In the genomic region with DNA sequence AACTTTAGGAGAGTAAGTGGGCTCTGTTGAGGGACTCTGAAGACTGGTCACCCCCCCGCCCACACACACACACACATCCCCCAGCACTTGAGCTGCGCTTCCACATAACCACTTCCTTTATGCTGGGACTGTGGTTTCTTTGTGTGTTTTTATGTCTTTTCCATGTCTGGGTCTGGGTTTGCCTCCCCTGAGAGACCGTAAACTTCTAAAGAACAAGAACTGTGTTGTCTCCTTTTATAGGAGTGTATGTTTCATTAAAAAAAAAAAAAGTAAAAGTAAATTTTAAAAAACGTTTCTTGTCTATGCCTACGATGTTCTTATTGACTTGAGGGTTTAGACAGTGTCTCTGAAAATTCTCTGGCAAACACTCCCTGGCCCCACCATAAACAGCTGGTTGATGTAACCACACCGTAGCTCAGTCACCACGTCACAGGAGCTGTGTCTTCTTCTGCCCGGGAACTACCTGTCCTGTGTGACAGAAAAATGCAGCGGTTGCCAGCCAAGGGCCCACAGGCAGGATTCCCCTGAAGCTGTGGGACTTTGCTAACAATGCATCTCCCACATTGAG, we compare ENCODE assay signal across 1 cellular context.
TF ChIP-seq lines count a peak whose summit lies in the region.

No MANE protein-coding gene starts in this region.

TF ChIP-seq in GM12878, 131 proteins besides CTCF, POLR2A, EP300 and RAD21 (continued from another document and continues in another):
- TF ChIP-seq FOS (IDR thresholded peaks at IDR 0.05; ENCODE audit: borderline replicate concordance, extremely low read depth, insufficient read length) (no peak), LARP7 (IDR thresholded peaks at IDR 0.05) (no peak), ATF7 (IDR thresholded peaks at IDR 0.05; ENCODE audit: low read depth) (peak; percentile 52), SREBF1 (IDR thresholded peaks at IDR 0.05; ENCODE audit: low read length) (no peak), NBN (IDR thresholded peaks at IDR 0.05) (peak; percentile 29; the same call in 1 of the 2 replicates), MEF2B (IDR thresholded peaks at IDR 0.05; ENCODE audit: partially characterized antibody, poor library complexity, severe bottlenecking) (peak; percentile 54), TCF7 (IDR thresholded peaks at IDR 0.05; ENCODE audit: borderline replicate concordance) (0 out of 2 replicates have a peak, but pooled peaks have one; percentile 19), CREM (IDR thresholded peaks at IDR 0.05; ENCODE audit: low read depth) (peak; percentile 78), BCL11A (IDR thresholded peaks at IDR 0.05; ENCODE audit: low read depth, low read length) (no peak), ZNF274 (IDR thresholded peaks at IDR 0.05; ENCODE audit: insufficient read depth, insufficient read length) (no peak), NFIC (IDR thresholded peaks at IDR 0.05; ENCODE audit: low read depth, low read length) (peak; percentile 49), MEF2A (IDR thresholded peaks at IDR 0.05; ENCODE audit: insufficient read depth, low read depth, low read length) (no peak), NR2F1 (conservative IDR thresholded peaks at IDR 0.05) (0 out of 2 replicates have a peak, but pooled peaks have one; percentile 26), NRF1 (conservative IDR thresholded peaks at IDR 0.05; ENCODE audit: low read depth, low read length) (no peak), TCF3 (IDR thresholded peaks at IDR 0.05; ENCODE audit: borderline replicate concordance, insufficient read depth, low read depth, low read length) (no peak), HCFC1 (IDR thresholded peaks at IDR 0.05; ENCODE audit: low read length) (no peak), ETV6 (conservative IDR thresholded peaks at IDR 0.05 in 1 of 2, IDR thresholded peaks at IDR 0.05 in 1 of 2; ENCODE audit: borderline replicate concordance in 1 of 2, low read depth in 1 of 2) (peak in 1 of 2 experiments; percentile 86; a peak in 2 of 4 replicates), PAX5 (IDR thresholded peaks at IDR 0.05; ENCODE audit: borderline replicate concordance, low read depth, low read length) (0 out of 2 replicates have a peak, but pooled peaks have one; percentile 5), ZNF207 (IDR thresholded peaks at IDR 0.05; ENCODE audit: borderline replicate concordance) (no peak), ZNF384 (IDR thresholded peaks at IDR 0.05; ENCODE audit: borderline replicate concordance, low read depth, low read length) (no peak), BACH1 (IDR thresholded peaks at IDR 0.05; ENCODE audit: borderline replicate concordance) (no peak), DPF2 (IDR thresholded peaks at IDR 0.05) (no peak), STAT3 (IDR thresholded peaks at IDR 0.05; ENCODE audit: low read depth, low read length) (no peak), MYB (IDR thresholded peaks at IDR 0.05; ENCODE audit: borderline replicate concordance, low read depth, low read length) (no peak), SUZ12 (IDR thresholded peaks at IDR 0.05; ENCODE audit: unreplicated experiment) (no peak), CHD1 (IDR thresholded peaks at IDR 0.05; ENCODE audit: low read depth, low read length) (no peak)
- TF ChIP-seq, protein P1, sequence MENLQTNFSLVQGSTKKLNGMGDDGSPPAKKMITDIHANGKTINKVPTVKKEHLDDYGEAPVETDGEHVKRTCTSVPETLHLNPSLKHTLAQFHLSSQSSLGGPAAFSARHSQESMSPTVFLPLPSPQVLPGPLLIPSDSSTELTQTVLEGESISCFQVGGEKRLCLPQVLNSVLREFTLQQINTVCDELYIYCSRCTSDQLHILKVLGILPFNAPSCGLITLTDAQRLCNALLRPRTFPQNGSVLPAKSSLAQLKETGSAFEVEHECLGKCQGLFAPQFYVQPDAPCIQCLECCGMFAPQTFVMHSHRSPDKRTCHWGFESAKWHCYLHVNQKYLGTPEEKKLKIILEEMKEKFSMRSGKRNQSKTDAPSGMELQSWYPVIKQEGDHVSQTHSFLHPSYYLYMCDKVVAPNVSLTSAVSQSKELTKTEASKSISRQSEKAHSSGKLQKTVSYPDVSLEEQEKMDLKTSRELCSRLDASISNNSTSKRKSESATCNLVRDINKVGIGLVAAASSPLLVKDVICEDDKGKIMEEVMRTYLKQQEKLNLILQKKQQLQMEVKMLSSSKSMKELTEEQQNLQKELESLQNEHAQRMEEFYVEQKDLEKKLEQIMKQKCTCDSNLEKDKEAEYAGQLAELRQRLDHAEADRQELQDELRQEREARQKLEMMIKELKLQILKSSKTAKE (IDR thresholded peaks at IDR 0.05; ENCODE audit: low read depth, poor library complexity, severe bottlenecking): peak; percentile 58
- TF ChIP-seq, protein P2, sequence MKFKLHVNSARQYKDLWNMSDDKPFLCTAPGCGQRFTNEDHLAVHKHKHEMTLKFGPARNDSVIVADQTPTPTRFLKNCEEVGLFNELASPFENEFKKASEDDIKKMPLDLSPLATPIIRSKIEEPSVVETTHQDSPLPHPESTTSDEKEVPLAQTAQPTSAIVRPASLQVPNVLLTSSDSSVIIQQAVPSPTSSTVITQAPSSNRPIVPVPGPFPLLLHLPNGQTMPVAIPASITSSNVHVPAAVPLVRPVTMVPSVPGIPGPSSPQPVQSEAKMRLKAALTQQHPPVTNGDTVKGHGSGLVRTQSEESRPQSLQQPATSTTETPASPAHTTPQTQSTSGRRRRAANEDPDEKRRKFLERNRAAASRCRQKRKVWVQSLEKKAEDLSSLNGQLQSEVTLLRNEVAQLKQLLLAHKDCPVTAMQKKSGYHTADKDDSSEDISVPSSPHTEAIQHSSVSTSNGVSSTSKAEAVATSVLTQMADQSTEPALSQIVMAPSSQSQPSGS (IDR thresholded peaks at IDR 0.05; ENCODE audit: low read length): peak; percentile 9; the same call in 1 of the 2 replicates
- TF ChIP-seq, protein P3, sequence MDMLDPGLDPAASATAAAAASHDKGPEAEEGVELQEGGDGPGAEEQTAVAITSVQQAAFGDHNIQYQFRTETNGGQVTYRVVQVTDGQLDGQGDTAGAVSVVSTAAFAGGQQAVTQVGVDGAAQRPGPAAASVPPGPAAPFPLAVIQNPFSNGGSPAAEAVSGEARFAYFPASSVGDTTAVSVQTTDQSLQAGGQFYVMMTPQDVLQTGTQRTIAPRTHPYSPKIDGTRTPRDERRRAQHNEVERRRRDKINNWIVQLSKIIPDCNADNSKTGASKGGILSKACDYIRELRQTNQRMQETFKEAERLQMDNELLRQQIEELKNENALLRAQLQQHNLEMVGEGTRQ (IDR thresholded peaks at IDR 0.05; ENCODE audit: borderline replicate concordance, low read depth, low read length): no peak
- TF ChIP-seq, protein P4, sequence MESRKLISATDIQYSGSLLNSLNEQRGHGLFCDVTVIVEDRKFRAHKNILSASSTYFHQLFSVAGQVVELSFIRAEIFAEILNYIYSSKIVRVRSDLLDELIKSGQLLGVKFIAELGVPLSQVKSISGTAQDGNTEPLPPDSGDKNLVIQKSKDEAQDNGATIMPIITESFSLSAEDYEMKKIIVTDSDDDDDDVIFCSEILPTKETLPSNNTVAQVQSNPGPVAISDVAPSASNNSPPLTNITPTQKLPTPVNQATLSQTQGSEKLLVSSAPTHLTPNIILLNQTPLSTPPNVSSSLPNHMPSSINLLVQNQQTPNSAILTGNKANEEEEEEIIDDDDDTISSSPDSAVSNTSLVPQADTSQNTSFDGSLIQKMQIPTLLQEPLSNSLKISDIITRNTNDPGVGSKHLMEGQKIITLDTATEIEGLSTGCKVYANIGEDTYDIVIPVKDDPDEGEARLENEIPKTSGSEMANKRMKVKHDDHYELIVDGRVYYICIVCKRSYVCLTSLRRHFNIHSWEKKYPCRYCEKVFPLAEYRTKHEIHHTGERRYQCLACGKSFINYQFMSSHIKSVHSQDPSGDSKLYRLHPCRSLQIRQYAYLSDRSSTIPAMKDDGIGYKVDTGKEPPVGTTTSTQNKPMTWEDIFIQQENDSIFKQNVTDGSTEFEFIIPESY (IDR thresholded peaks at IDR 0.05): no peak
- TF ChIP-seq, protein P5, sequence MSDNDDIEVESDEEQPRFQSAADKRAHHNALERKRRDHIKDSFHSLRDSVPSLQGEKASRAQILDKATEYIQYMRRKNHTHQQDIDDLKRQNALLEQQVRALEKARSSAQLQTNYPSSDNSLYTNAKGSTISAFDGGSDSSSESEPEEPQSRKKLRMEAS (IDR thresholded peaks at IDR 0.05; ENCODE audit: low read depth, low read length): no peak
- TF ChIP-seq, protein P6, sequence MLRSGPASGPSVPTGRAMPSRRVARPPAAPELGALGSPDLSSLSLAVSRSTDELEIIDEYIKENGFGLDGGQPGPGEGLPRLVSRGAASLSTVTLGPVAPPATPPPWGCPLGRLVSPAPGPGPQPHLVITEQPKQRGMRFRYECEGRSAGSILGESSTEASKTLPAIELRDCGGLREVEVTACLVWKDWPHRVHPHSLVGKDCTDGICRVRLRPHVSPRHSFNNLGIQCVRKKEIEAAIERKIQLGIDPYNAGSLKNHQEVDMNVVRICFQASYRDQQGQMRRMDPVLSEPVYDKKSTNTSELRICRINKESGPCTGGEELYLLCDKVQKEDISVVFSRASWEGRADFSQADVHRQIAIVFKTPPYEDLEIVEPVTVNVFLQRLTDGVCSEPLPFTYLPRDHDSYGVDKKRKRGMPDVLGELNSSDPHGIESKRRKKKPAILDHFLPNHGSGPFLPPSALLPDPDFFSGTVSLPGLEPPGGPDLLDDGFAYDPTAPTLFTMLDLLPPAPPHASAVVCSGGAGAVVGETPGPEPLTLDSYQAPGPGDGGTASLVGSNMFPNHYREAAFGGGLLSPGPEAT (IDR thresholded peaks at IDR 0.05; ENCODE audit: low read depth): peak; percentile 55; the same call in 1 of the 2 replicates
- TF ChIP-seq, protein P7, sequence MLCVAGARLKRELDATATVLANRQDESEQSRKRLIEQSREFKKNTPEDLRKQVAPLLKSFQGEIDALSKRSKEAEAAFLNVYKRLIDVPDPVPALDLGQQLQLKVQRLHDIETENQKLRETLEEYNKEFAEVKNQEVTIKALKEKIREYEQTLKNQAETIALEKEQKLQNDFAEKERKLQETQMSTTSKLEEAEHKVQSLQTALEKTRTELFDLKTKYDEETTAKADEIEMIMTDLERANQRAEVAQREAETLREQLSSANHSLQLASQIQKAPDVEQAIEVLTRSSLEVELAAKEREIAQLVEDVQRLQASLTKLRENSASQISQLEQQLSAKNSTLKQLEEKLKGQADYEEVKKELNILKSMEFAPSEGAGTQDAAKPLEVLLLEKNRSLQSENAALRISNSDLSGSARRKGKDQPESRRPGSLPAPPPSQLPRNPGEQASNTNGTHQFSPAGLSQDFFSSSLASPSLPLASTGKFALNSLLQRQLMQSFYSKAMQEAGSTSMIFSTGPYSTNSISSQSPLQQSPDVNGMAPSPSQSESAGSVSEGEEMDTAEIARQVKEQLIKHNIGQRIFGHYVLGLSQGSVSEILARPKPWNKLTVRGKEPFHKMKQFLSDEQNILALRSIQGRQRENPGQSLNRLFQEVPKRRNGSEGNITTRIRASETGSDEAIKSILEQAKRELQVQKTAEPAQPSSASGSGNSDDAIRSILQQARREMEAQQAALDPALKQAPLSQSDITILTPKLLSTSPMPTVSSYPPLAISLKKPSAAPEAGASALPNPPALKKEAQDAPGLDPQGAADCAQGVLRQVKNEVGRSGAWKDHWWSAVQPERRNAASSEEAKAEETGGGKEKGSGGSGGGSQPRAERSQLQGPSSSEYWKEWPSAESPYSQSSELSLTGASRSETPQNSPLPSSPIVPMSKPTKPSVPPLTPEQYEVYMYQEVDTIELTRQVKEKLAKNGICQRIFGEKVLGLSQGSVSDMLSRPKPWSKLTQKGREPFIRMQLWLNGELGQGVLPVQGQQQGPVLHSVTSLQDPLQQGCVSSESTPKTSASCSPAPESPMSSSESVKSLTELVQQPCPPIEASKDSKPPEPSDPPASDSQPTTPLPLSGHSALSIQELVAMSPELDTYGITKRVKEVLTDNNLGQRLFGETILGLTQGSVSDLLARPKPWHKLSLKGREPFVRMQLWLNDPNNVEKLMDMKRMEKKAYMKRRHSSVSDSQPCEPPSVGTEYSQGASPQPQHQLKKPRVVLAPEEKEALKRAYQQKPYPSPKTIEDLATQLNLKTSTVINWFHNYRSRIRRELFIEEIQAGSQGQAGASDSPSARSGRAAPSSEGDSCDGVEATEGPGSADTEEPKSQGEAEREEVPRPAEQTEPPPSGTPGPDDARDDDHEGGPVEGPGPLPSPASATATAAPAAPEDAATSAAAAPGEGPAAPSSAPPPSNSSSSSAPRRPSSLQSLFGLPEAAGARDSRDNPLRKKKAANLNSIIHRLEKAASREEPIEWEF (IDR thresholded peaks at IDR 0.05; ENCODE audit: insufficient replicate concordance, low read depth, low read length): no peak
- TF ChIP-seq, protein P8, sequence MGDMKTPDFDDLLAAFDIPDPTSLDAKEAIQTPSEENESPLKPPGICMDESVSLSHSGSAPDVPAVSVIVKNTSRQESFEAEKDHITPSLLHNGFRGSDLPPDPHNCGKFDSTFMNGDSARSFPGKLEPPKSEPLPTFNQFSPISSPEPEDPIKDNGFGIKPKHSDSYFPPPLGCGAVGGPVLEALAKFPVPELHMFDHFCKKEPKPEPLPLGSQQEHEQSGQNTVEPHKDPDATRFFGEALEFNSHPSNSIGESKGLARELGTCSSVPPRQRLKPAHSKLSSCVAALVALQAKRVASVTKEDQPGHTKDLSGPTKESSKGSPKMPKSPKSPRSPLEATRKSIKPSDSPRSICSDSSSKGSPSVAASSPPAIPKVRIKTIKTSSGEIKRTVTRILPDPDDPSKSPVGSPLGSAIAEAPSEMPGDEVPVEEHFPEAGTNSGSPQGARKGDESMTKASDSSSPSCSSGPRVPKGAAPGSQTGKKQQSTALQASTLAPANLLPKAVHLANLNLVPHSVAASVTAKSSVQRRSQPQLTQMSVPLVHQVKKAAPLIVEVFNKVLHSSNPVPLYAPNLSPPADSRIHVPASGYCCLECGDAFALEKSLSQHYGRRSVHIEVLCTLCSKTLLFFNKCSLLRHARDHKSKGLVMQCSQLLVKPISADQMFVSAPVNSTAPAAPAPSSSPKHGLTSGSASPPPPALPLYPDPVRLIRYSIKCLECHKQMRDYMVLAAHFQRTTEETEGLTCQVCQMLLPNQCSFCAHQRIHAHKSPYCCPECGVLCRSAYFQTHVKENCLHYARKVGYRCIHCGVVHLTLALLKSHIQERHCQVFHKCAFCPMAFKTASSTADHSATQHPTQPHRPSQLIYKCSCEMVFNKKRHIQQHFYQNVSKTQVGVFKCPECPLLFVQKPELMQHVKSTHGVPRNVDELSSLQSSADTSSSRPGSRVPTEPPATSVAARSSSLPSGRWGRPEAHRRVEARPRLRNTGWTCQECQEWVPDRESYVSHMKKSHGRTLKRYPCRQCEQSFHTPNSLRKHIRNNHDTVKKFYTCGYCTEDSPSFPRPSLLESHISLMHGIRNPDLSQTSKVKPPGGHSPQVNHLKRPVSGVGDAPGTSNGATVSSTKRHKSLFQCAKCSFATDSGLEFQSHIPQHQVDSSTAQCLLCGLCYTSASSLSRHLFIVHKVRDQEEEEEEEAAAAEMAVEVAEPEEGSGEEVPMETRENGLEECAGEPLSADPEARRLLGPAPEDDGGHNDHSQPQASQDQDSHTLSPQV (IDR thresholded peaks at IDR 0.05): no peak
- TF ChIP-seq, protein P9, sequence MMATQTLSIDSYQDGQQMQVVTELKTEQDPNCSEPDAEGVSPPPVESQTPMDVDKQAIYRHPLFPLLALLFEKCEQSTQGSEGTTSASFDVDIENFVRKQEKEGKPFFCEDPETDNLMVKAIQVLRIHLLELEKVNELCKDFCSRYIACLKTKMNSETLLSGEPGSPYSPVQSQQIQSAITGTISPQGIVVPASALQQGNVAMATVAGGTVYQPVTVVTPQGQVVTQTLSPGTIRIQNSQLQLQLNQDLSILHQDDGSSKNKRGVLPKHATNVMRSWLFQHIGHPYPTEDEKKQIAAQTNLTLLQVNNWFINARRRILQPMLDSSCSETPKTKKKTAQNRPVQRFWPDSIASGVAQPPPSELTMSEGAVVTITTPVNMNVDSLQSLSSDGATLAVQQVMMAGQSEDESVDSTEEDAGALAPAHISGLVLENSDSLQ (IDR thresholded peaks at IDR 0.05): peak; percentile 40; the same call in 1 of the 2 replicates
- TF ChIP-seq, protein P10, sequence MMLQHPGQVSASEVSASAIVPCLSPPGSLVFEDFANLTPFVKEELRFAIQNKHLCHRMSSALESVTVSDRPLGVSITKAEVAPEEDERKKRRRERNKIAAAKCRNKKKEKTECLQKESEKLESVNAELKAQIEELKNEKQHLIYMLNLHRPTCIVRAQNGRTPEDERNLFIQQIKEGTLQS (IDR thresholded peaks at IDR 0.05; ENCODE audit: borderline replicate concordance, extremely low read depth, low read depth, low read length): no peak
